ENCODE assay signal across 1 cellular context in genomic region chr16:66514391-66514790, GRCh38. TPM values are rescaled to one million over a fixed set of nuclear protein-coding genes. Genes with fewer than 3 reads are reported as not detected.
"Had no signal": no experiment of that assay in that cellular context is flagged by ENCODE, and none has a peak within 500 bp of the region (broad histone marks: within the 10 kb centered on the region; RNA-seq: fewer than 3 reads in every experiment).

No MANE protein-coding gene starts in this region.

RNA-seq across cellular contexts. Expression of gene CMTM1, which starts 51.8 kb away (rescaled TPM):
- polyA plus RNA-seq: IgD-negative memory B cell had no signal
